Comparison of ENCODE assay signal across 21 cellular contexts in genomic region chr9:87371801-87372374, GRCh38.
"Had no signal": no experiment of that assay in that cellular context is flagged by ENCODE, and none has a peak within 500 bp of the region (broad histone marks: within the 10 kb centered on the region; RNA-seq: fewer than 3 reads in every experiment).

No MANE protein-coding gene starts in this region.

- H3K4me1 ChIP-seq: adrenal gland, ascending aorta, colonic mucosa, prostate gland had no signal

- DNase-seq: activated B cell treated with CpG ODN at 0.5 μM for 24 hours; activated CD4-positive, alpha-beta T cell treated with anti-CD3 and anti-CD28 coated beads for 36 hours; activated CD4-positive, alpha-beta T cell treated with anti-CD3 and anti-CD28 coated beads, Interleukin-2, amount 50 U/mL, for 48 hours; activated CD8-positive, alpha-beta memory T cell treated with anti-CD3 and anti-CD28 coated beads, Interleukin-2, amount 50 U/mL, for 48 hours; activated naive CD4-positive, alpha-beta T cell; activated T-cell treated with anti-CD3 and anti-CD28 coated beads, Interleukin-2, amount 50 U/mL, for 4 hours; adrenal gland; colonic mucosa; dorsolateral prefrontal cortex; effector memory CD8-positive, alpha-beta T cell; hypothalamus; left ventricle myocardium superior; mucosa of descending colon; occipital lobe; stimulated activated CD4-positive, alpha-beta T cell treated with anti-CD3 and anti-CD28 coated beads, Interleukin-4, amount 100 ng/mL, for 24 hours; stimulated activated naive CD8-positive, alpha-beta T cell treated with anti-CD3 and anti-CD28 coated beads, Interleukin-15, Interleukin-2, amounts not matched to agents 100 U/mL and 50 U/mL, for 24 hours; T1000 had no signal

- H3K27me3 ChIP-seq: adrenal gland, ascending aorta, colonic mucosa, esophagus muscularis mucosa had no signal

- FAIRE-seq: frontal cortex had no signal

- H3K4me3 ChIP-seq: adrenal gland, ascending aorta, colonic mucosa, dorsolateral prefrontal cortex, esophagus muscularis mucosa, mucosa of descending colon, prostate gland had no signal

- ATAC-seq: activated CD4-positive, alpha-beta T cell treated with anti-CD3 and anti-CD28 coated beads for 36 hours; activated T-cell treated with anti-CD3 and anti-CD28 coated beads, Interleukin-2, amount 50 U/mL, for 4 hours; effector memory CD8-positive, alpha-beta T cell; left ventricle myocardium superior; mucosa of descending colon; stimulated activated naive CD8-positive, alpha-beta T cell treated with anti-CD3 and anti-CD28 coated beads, Interleukin-15, Interleukin-2, amounts not matched to agents 100 U/mL and 50 U/mL, for 24 hours had no signal

- H3K36me3 ChIP-seq: adrenal gland, ascending aorta, colonic mucosa, esophagus muscularis mucosa, prostate gland had no signal

- H3K27ac ChIP-seq: adrenal gland, ascending aorta, colonic mucosa, dorsolateral prefrontal cortex, esophagus muscularis mucosa, prostate gland had no signal

- H3K9me3 ChIP-seq: adrenal gland, ascending aorta, colonic mucosa, esophagus muscularis mucosa, mucosa of descending colon, prostate gland had no signal
